ENCODE assay signal across 1 cellular context in genomic region chrX:110333458-110333857, GRCh38. TPM values are rescaled to one million over a fixed set of nuclear protein-coding genes. Genes with fewer than 3 reads are reported as not detected.
"Had no signal": no experiment of that assay in that cellular context is flagged by ENCODE, and none has a peak within 500 bp of the region (broad histone marks: within the 10 kb centered on the region; RNA-seq: fewer than 3 reads in every experiment).

No MANE protein-coding gene starts in this region.

RNA-seq across cellular contexts. Expression of gene RTL9, which starts 25.2 kb away (rescaled TPM):
- total RNA-seq: MCF 10A had no signal
